27 cellular contexts compared by ENCODE assay signal in the genomic region with DNA sequence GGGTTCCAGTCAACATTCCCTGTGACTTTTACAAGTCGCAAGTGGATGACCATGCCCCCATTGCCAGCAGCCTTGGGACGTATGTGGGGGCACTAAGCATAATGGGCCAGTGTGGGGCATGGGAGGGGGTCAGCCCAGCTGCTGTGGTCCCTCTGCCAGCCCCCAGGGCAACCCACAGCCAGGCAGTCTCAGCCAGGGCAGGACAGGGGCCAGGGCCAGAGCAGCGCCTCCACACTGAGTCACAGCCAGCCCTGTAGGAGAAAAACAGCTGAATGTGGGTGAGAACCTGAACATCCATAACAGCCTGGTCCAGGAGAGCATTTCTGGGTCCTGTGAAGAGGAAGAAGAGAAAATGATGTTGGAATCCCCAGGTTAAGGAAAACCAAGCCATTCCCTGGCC.
DNase-seq lines count a peak whose midpoint lies in the region; ATAC-seq, FAIRE-seq and TF ChIP-seq lines count a peak whose summit lies in the region.
"Had no signal": no experiment of that assay in that cellular context is flagged by ENCODE, and none has a peak within 500 bp of the region (broad histone marks: within the 10 kb centered on the region; RNA-seq: fewer than 3 reads in every experiment).

No MANE protein-coding gene starts in this region.

- no peak overlapping the region; the same call in 1 of the 2 replicates for H3K9ac ChIP-seq in HepG2 (ENCODE audit: insufficient read depth, low read depth, low read length)

- H3K4me1 Mint-ChIP-seq in HFFc6 (ENCODE audit: low read depth) = peaks cover 43% of the 10 kb centered on the region
- H3K4me1 Mint-ChIP-seq: naive thymus-derived CD4-positive, alpha-beta T cell; stimulated activated effector memory CD8-positive, alpha-beta T cell treated with anti-CD3 and anti-CD28 coated beads, Interleukin-12 subunit alpha, Interleukin-12 subunit beta, amount 100 ng/mL, for 72 hours had no signal

- H3K4me3 ChIP-seq in ascending aorta (no peak overlapping the region), HepG2 (replicated peaks in 1 of 3; ENCODE audit: insufficient read depth in 1 of 3, low read depth in 2 of 3, low read length in 3 of 3) (no peak overlapping the region), thoracic aorta (no peak overlapping the region), transverse colon (no peak overlapping the region)
- H3K4me3 ChIP-seq: adrenal gland, colonic mucosa had no signal

- H3K36me3 Mint-ChIP-seq in HFFc6 (ENCODE audit: low read depth) = peaks cover 29% of the 10 kb centered on the region
- H3K36me3 Mint-ChIP-seq: CD4-positive, CD25-positive, alpha-beta regulatory T cell; naive thymus-derived CD4-positive, alpha-beta T cell; stimulated activated effector memory CD8-positive, alpha-beta T cell treated with anti-CD3 and anti-CD28 coated beads, Interleukin-12 subunit alpha, Interleukin-12 subunit beta, amount 100 ng/mL, for 72 hours had no signal

- H3K27ac Mint-ChIP-seq in HFFc6 = peak overlapping the region; percentile 6; the same call in 1 of the 2 replicates
- H3K27ac Mint-ChIP-seq: activated T-cell treated with anti-CD3 and anti-CD28 coated beads, Interleukin-2, amount 50 U/mL, for 24 hours; CD4-positive, CD25-positive, alpha-beta regulatory T cell; naive thymus-derived CD4-positive, alpha-beta T cell; stimulated activated effector memory CD8-positive, alpha-beta T cell treated with anti-CD3 and anti-CD28 coated beads, Interleukin-12 subunit alpha, Interleukin-12 subunit beta, amount 100 ng/mL, for 72 hours had no signal

- TF ChIP-seq CTCF in HFFc6 (IDR thresholded peaks at IDR 0.05) = no peak
- TF ChIP-seq CTCF in ascending aorta (IDR thresholded peaks at IDR 0.05) = no peak
- no peak for TF ChIP-seq CTCF in HepG2 (CRISPR knock-in tag; IDR thresholded peaks at IDR 0.05)
- no peak for TF ChIP-seq CTCF in thoracic aorta (IDR thresholded peaks at IDR 0.05)
- TF ChIP-seq CTCF in transverse colon (IDR thresholded peaks at IDR 0.05) = no peak

- H3K9me3 ChIP-seq in ascending aorta (no peaks in the 10 kb centered on the region), HepG2 (ENCODE audit: low read length) (no peaks in the 10 kb centered on the region), thoracic aorta (no peaks in the 10 kb centered on the region), transverse colon (no peaks in the 10 kb centered on the region)
- H3K9me3 ChIP-seq: adrenal gland, colonic mucosa had no signal

- H3K36me3 ChIP-seq in ascending aorta (no peaks in the 10 kb centered on the region), HepG2 (replicated peaks in 1 of 2; ENCODE audit: control insufficient read depth in 1 of 2, insufficient read depth in 2 of 2, low read length in 2 of 2) (no peaks in the 10 kb centered on the region; a peak in 1 of 5 replicates), thoracic aorta (no peaks in the 10 kb centered on the region), transverse colon (no peaks in the 10 kb centered on the region)
- H3K36me3 ChIP-seq: adrenal gland, colonic mucosa had no signal

- no peak overlapping the region for H3K4me3 Mint-ChIP-seq in HFFc6
- H3K4me3 Mint-ChIP-seq: activated T-cell treated with anti-CD3 and anti-CD28 coated beads, Interleukin-2, amount 50 U/mL, for 24 hours; CD4-positive, CD25-positive, alpha-beta regulatory T cell; naive thymus-derived CD4-positive, alpha-beta T cell; stimulated activated effector memory CD8-positive, alpha-beta T cell treated with anti-CD3 and anti-CD28 coated beads, Interleukin-12 subunit alpha, Interleukin-12 subunit beta, amount 100 ng/mL, for 72 hours had no signal

- no TSS peak for BruUV-seq in HepG2 (replicated peaks; lab: Mats Ljungman, UMichigan)

- ATAC-seq in HepG2 (no peak), thoracic aorta (ENCODE audit: insufficient number of reproducible peaks, low FRiP score, low read depth) (no peak)
- ATAC-seq: naive thymus-derived CD4-positive, alpha-beta T cell; Panc1; stimulated activated effector memory CD8-positive, alpha-beta T cell treated with anti-CD3 and anti-CD28 coated beads, Interleukin-12 subunit alpha, Interleukin-12 subunit beta, amount 100 ng/mL, for 72 hours had no signal

- H4K20me1 ChIP-seq in HepG2 (ENCODE audit: insufficient read depth, low read length) = no peaks in the 10 kb centered on the region

- no peak overlapping the region for H3K4me2 ChIP-seq in HepG2 (ENCODE audit: low read depth, low read length)

- TF ChIP-seq POLR2A in HepG2 (IDR thresholded peaks at IDR 0.05; ENCODE audit: insufficient read depth in 1 of 2, low read depth in 2 of 2, low read length in 2 of 2) (no peak), transverse colon (IDR thresholded peaks at IDR 0.05) (no peak)

- 100% methylated on average over 2 of the region's 3 CpGs for WGBS in HepG2 (ENCODE audit: low lambda C conversion rate)
- 86% methylated on average over 3 of the region's 3 CpGs; no CpG with 5 or more reads in 1 of the 2 donors for WGBS in transverse colon (ENCODE audit: low coverage in 1 of 2), 2 donors

- no peaks in the 10 kb centered on the region for H3K79me2 ChIP-seq in HepG2 (ENCODE audit: insufficient read depth, low read length)

- no peak for DNase-seq in HFFc6
- no peak for DNase-seq in ascending aorta (ENCODE audit: low spot score in 2 of 2)
- no peak for DNase-seq in HepG2 (ENCODE audit: low spot score)
- DNase-seq in thoracic aorta (ENCODE audit: low spot score) = no peak
- no peak for DNase-seq in transverse colon
- no peak for DNase-seq in DMS153 (lab: John Stamatoyannopoulos, UW)
- DNase-seq in SK-N-DZ (ENCODE audit: low spot score) = no peak
- DNase-seq: activated CD4-positive, alpha-beta T cell treated with anti-CD3 and anti-CD28 coated beads for 48 hours; activated gamma-delta T cell treated with Interleukin-2 at 50 U/mL for 16 hours; activated T-cell treated with anti-CD3 and anti-CD28 coated beads, Interleukin-2, amount 50 U/mL, for 24 hours; CD4-positive, CD25-positive, alpha-beta regulatory T cell; colonic mucosa; EL; mesendoderm; MV-4-11; naive thymus-derived CD4-positive, alpha-beta T cell; NCI-H187; NCI-H2171 treated with DMSO at 0.1 percent for 48 hours; nucleus accumbens; stimulated activated CD4-positive, alpha-beta T cell treated with anti-CD3 and anti-CD28 coated beads, Interleukin-2, amount 100 ng/mL, for 48 hours; substantia nigra; T-helper 2 cell had no signal

- peaks cover 15 to 37% of the 10 kb centered on the region in 2 donors for H3K4me1 ChIP-seq in ascending aorta
- H3K4me1 ChIP-seq in HepG2 (ENCODE audit: insufficient read depth, low read length) = peaks cover 66% of the 10 kb centered on the region
- H3K4me1 ChIP-seq in thoracic aorta (ENCODE audit: control insufficient read depth in 1 of 2, low read depth in 2 of 2) = peaks cover 31 to 72% of the 10 kb centered on the region in 2 donors
- H3K4me1 ChIP-seq in transverse colon = peaks cover 0 to 6% (median 0%) of the 10 kb centered on the region in 4 donors
- H3K4me1 ChIP-seq: colonic mucosa had no signal

- intact Hi-C loops in ascending aorta (cut with DNase I) (no loop called here), HepG2 (cut with micrococcal nuclease; ENCODE audit: unreplicated experiment) (no loop called here), transverse colon (cut with DNase I; ENCODE audit: low total_unique reads) (no loop called here)

- in situ Hi-C loops in HepG2 (cut with HindIII; ENCODE audit: extremely low pct_ligation_motif_present, low pct_unique_long_range_greater_than_20kb) = no loop called here
- in situ Hi-C loops in transverse colon (cut with MboI; ENCODE audit: low pct_ligation_motif_present in 1 of 4, low pct_unique_long_range_greater_than_20kb in 1 of 4, low sequenced_read_pairs in 3 of 4) = no loop called here

- peak overlapping the region; percentile 73 to 79 for H3K27ac ChIP-seq in ascending aorta
- peak overlapping the region; percentile 87 for H3K27ac ChIP-seq in HepG2 (ENCODE audit: extremely low read length, insufficient read depth, low read length)
- H3K27ac ChIP-seq in thoracic aorta = peak overlapping the region; percentile 62 to 69
- no peak overlapping the region for H3K27ac ChIP-seq in transverse colon
- H3K27ac ChIP-seq: colonic mucosa had no signal

- CTCF ChIA-PET in HepG2 (lab: Yijun Ruan, JAX; ENCODE audit: low intra/inter-chr PET ratio, low total read pairs) = no interaction called here

- H3K27me3 ChIP-seq in ascending aorta = no peaks in the 10 kb centered on the region
- no peaks in the 10 kb centered on the region for H3K27me3 ChIP-seq in HepG2 (ENCODE audit: control insufficient read depth in 1 of 2, insufficient read depth in 2 of 2, low read length in 2 of 2)
- no peaks in the 10 kb centered on the region for H3K27me3 ChIP-seq in thoracic aorta (replicated peaks; ENCODE audit: insufficient read depth)
- no peaks in the 10 kb centered on the region for H3K27me3 ChIP-seq in transverse colon
- H3K27me3 ChIP-seq: adrenal gland, colonic mucosa had no signal

- POLR2A ChIA-PET in HepG2 (lab: Yijun Ruan, JAX) = interaction anchor here (1.1 to 2.6 kb wide), 3 partner anchors 9 to 78 kb away, joined by 3 to 18 read pairs (median 12); no protein-coding TSS in a partner anchor

- H2AFZ ChIP-seq in HepG2 (ENCODE audit: low read length) = no peak overlapping the region

- FAIRE-seq in HepG2 (lab: Jason Lieb, UNC) = no peak
- FAIRE-seq: bronchial epithelial cell, D721Med had no signal

- no peaks in the 10 kb centered on the region; the same call in 1 of the 2 replicates for H3K27me3 Mint-ChIP-seq in HFFc6 (ENCODE audit: insufficient read depth)

- TF ChIP-seq EP300 in HepG2 (IDR thresholded peaks at IDR 0.05; ENCODE audit: low read depth in 2 of 2, low read length in 2 of 2) (no peak), HepG2 (CRISPR knock-in tag; IDR thresholded peaks at IDR 0.05; ENCODE audit: borderline replicate concordance) (no peak), transverse colon (IDR thresholded peaks at IDR 0.05; ENCODE audit: low read depth) (no peak)

- TF ChIP-seq RAD21 in HepG2 (CRISPR knock-in tag; IDR thresholded peaks at IDR 0.05) = no peak

- H3K9me3 Mint-ChIP-seq in HFFc6 = no peaks in the 10 kb centered on the region
- H3K9me3 Mint-ChIP-seq: activated T-cell treated with anti-CD3 and anti-CD28 coated beads, Interleukin-2, amount 50 U/mL, for 24 hours; CD4-positive, CD25-positive, alpha-beta regulatory T cell; naive thymus-derived CD4-positive, alpha-beta T cell; stimulated activated effector memory CD8-positive, alpha-beta T cell treated with anti-CD3 and anti-CD28 coated beads, Interleukin-12 subunit alpha, Interleukin-12 subunit beta, amount 100 ng/mL, for 72 hours had no signal

TF ChIP-seq in HepG2, 621 proteins besides CTCF, POLR2A, EP300 and RAD21 (continues in another document):
- TF ChIP-seq ZNF235 (CRISPR knock-in tag; IDR thresholded peaks at IDR 0.05; ENCODE audit: borderline replicate concordance) = no peak
- no peak for TF ChIP-seq ZNF720 (CRISPR knock-in tag; IDR thresholded peaks at IDR 0.05)

Comparison
In these comparisons a context has a peak if more than half of its experiments do, and no peak if none do; other contexts are left out.
1. H3K27ac ChIP-seq: peak in ascending aorta (2 of 2), HepG2 (single experiment) and thoracic aorta (2 of 2); none in transverse colon (0 of 4).